10 cellular contexts compared by ENCODE assay signal in genomic region chr11:119015054-119015611, GRCh38. TPM values are rescaled to one million over a fixed set of nuclear protein-coding genes. Genes with fewer than 3 reads are reported as not detected.
DNase-seq lines count a peak whose midpoint lies in the region; ATAC-seq and TF ChIP-seq lines count a peak whose summit lies in the region.
"Had no signal": no experiment of that assay in that cellular context is flagged by ENCODE, and none has a peak within 500 bp of the region (broad histone marks: within the 10 kb centered on the region; RNA-seq: fewer than 3 reads in every experiment).

No MANE protein-coding gene starts in this region.

- H3K27ac Mint-ChIP-seq in activated naive CD4-positive, alpha-beta T cell treated with anti-CD3 and anti-CD28 coated beads, Interleukin-2, amount 10 ng/mL, durations not matched to agents 7 days and 5 days, result peak overlapping the region; percentile 5
- H3K27ac Mint-ChIP-seq in T-cell (peak overlapping the region; percentile 17 to 32), endodermal cell (peak overlapping the region; percentile 15)
- peak overlapping the region; percentile 99 for H3K27ac Mint-ChIP-seq in stimulated activated naive CD8-positive, alpha-beta T cell treated with anti-CD3 and anti-CD28 coated beads, Interleukin-15, Interleukin-2, amounts not matched to agents 100 ng/mL and 50 ng/mL, for 24 hours

- H3K36me3 ChIP-seq in endodermal cell (ENCODE audit: control insufficient read depth, insufficient read depth, low read length), result peaks cover 73% of the 10 kb centered on the region
- peaks cover 0 to 62% (median 7%) of the 10 kb centered on the region in 3 donors for H3K36me3 ChIP-seq in Peyer's patch

- H3K4me3 ChIP-seq in endodermal cell (ENCODE audit: low read length) (no peak overlapping the region), Peyer's patch (no peak overlapping the region)

- TF ChIP-seq CTCF in endodermal cell (conservative IDR thresholded peaks at IDR 0.05), result no peak
- TF ChIP-seq CTCF in Peyer's patch (IDR thresholded peaks at IDR 0.05), result no peak

- WGBS in endodermal cell (ENCODE audit: insufficient coverage in 1 of 2, insufficient read length in 1 of 2), 2 experiments, result 81 to 82% methylated on average over 7 to 8 of the region's 8 CpGs

- no peaks in the 10 kb centered on the region for H3K27me3 ChIP-seq in endodermal cell (ENCODE audit: control insufficient read depth, insufficient read depth, low read length, poor library complexity, severe bottlenecking)
- no peaks in the 10 kb centered on the region for H3K27me3 ChIP-seq in Peyer's patch

- POLR2A ChIA-PET in T-cell (lab: Charles Lee), result interaction anchor here (0.6 to 0.9 kb wide), 3 partner anchors 52 to 100 kb away, joined by 3 read pairs; partner anchors contain the start of gene VPS11 (in 1 of the 2)

- H3K9me3 ChIP-seq in endodermal cell (ENCODE audit: control insufficient read depth, low read length) (no peaks in the 10 kb centered on the region), Peyer's patch (no peaks in the 10 kb centered on the region)

- no peaks in the 10 kb centered on the region for H3K27me3 Mint-ChIP-seq in activated naive CD4-positive, alpha-beta T cell treated with anti-CD3 and anti-CD28 coated beads, Interleukin-2, amount 10 ng/mL, durations not matched to agents 7 days and 5 days
- H3K27me3 Mint-ChIP-seq in T-cell, result no peaks in the 10 kb centered on the region
- no peaks in the 10 kb centered on the region for H3K27me3 Mint-ChIP-seq in endodermal cell (ENCODE audit: insufficient read depth)
- no peaks in the 10 kb centered on the region for H3K27me3 Mint-ChIP-seq in stimulated activated naive CD8-positive, alpha-beta T cell treated with anti-CD3 and anti-CD28 coated beads, Interleukin-15, Interleukin-2, amounts not matched to agents 100 ng/mL and 50 ng/mL, for 24 hours

- peaks cover 73% of the 10 kb centered on the region for H3K36me3 Mint-ChIP-seq in activated naive CD4-positive, alpha-beta T cell treated with anti-CD3 and anti-CD28 coated beads, Interleukin-2, amount 10 ng/mL, durations not matched to agents 7 days and 5 days
- H3K36me3 Mint-ChIP-seq in T-cell, result peaks cover 36% of the 10 kb centered on the region
- H3K36me3 Mint-ChIP-seq in endodermal cell (ENCODE audit: low read depth), result peaks cover 65% of the 10 kb centered on the region
- peaks cover 71% of the 10 kb centered on the region for H3K36me3 Mint-ChIP-seq in stimulated activated naive CD8-positive, alpha-beta T cell treated with anti-CD3 and anti-CD28 coated beads, Interleukin-15, Interleukin-2, amounts not matched to agents 100 ng/mL and 50 ng/mL, for 24 hours (ENCODE audit: low read depth)

- CTCF ChIA-PET in activated naive CD4-positive, alpha-beta T cell treated with anti-CD3 and anti-CD28 coated beads, Interleukin-2, amount 10 ng/mL, durations not matched to agents 7 days and 5 days (lab: Charles Lee), result interaction anchor here (1.0 to 1.5 kb wide), 3 partner anchors 15 to 58 kb away, joined by 3 to 5 read pairs (median 3); partner anchors contain the start of gene SLC37A4
- CTCF ChIA-PET in T-cell (lab: Charles Lee), result interaction anchor here (0.7 to 1.6 kb wide), 4 partner anchors 15 to 18 kb away, joined by 3 to 9 read pairs (median 6); partner anchors contain the start of gene CENATAC (in 1 of the 2)

- DNase-seq in activated naive CD4-positive, alpha-beta T cell treated with anti-CD3 and anti-CD28 coated beads, Interleukin-2, amount 10 ng/mL, durations not matched to agents 7 days and 5 days, result no peak
- DNase-seq in activated naive CD4-positive, alpha-beta T cell treated with anti-CD3 and anti-CD28 coated beads, Interleukin-2, amount 50 U/mL, for 16 hours, result no peak
- no peak for DNase-seq in T-cell
- peak; percentile 48 for DNase-seq in endodermal cell
- DNase-seq in Peyer's patch, result no peak
- DNase-seq: AML-193, amniotic stem cell had no signal

- H3K27ac ChIP-seq in endodermal cell (ENCODE audit: low read depth, low read length) (no peak overlapping the region), Peyer's patch (no peak overlapping the region)

- no peak overlapping the region for H3K4me3 Mint-ChIP-seq in activated naive CD4-positive, alpha-beta T cell treated with anti-CD3 and anti-CD28 coated beads, Interleukin-2, amount 10 ng/mL, durations not matched to agents 7 days and 5 days
- peak overlapping the region in 2 of 3 donors; percentile 2 to 11 for H3K4me3 Mint-ChIP-seq in T-cell
- no peak overlapping the region for H3K4me3 Mint-ChIP-seq in endodermal cell
- peak overlapping the region; percentile 90 for H3K4me3 Mint-ChIP-seq in stimulated activated naive CD8-positive, alpha-beta T cell treated with anti-CD3 and anti-CD28 coated beads, Interleukin-15, Interleukin-2, amounts not matched to agents 100 ng/mL and 50 ng/mL, for 24 hours

- H3K9me3 Mint-ChIP-seq in activated naive CD4-positive, alpha-beta T cell treated with anti-CD3 and anti-CD28 coated beads, Interleukin-2, amount 10 ng/mL, durations not matched to agents 7 days and 5 days, result no peaks in the 10 kb centered on the region
- H3K9me3 Mint-ChIP-seq in T-cell (no peaks in the 10 kb centered on the region), endodermal cell (no peaks in the 10 kb centered on the region)
- no peaks in the 10 kb centered on the region for H3K9me3 Mint-ChIP-seq in stimulated activated naive CD8-positive, alpha-beta T cell treated with anti-CD3 and anti-CD28 coated beads, Interleukin-15, Interleukin-2, amounts not matched to agents 100 ng/mL and 50 ng/mL, for 24 hours

- ATAC-seq in T-cell (replicated peaks in 1 of 4), result no peak
- no peak for ATAC-seq in HG03039 (IDR thresholded peaks at IDR 0.05; ENCODE audit: unreplicated experiment)
- ATAC-seq in HG03095 (IDR thresholded peaks at IDR 0.05; ENCODE audit: unreplicated experiment), result no peak

- peaks cover 6% of the 10 kb centered on the region for H3K4me1 ChIP-seq in endodermal cell (ENCODE audit: control insufficient read depth, insufficient read depth, low read length)
- peaks cover 0 to 30% (median 13%) of the 10 kb centered on the region in 4 donors for H3K4me1 ChIP-seq in Peyer's patch

- TF ChIP-seq POLR2A in Peyer's patch (IDR thresholded peaks at IDR 0.05), result no peak

- no peak overlapping the region for H3K9ac ChIP-seq in endodermal cell (ENCODE audit: extremely low read depth, low read length, poor library complexity, severe bottlenecking)

- H3K4me1 Mint-ChIP-seq in activated naive CD4-positive, alpha-beta T cell treated with anti-CD3 and anti-CD28 coated beads, Interleukin-2, amount 10 ng/mL, durations not matched to agents 7 days and 5 days, result peaks cover 48% of the 10 kb centered on the region
- H3K4me1 Mint-ChIP-seq in T-cell (peaks cover 34 to 48% (median 44%) of the 10 kb centered on the region in 3 donors), endodermal cell (peaks cover 10% of the 10 kb centered on the region)
- peaks cover 43% of the 10 kb centered on the region for H3K4me1 Mint-ChIP-seq in stimulated activated naive CD8-positive, alpha-beta T cell treated with anti-CD3 and anti-CD28 coated beads, Interleukin-15, Interleukin-2, amounts not matched to agents 100 ng/mL and 50 ng/mL, for 24 hours (ENCODE audit: low read depth)

RNA-seq across cellular contexts. Expression of gene RPS25, which starts 3.0 kb away (rescaled TPM):
- 1,000 to 10,000 TPM; 1,733 to 2,728 (median 2,161) TPM for total RNA-seq in T-cell
- 1,000 to 10,000 TPM; 1,289 to 1,299 TPM for total RNA-seq in endodermal cell
- 1,099 TPM for polyA plus RNA-seq in endodermal cell (2013, experiment 1 of 2)
- polyA plus RNA-seq in endodermal cell (2013, experiment 2 of 2), result 1,071 TPM
- 1,000 to 10,000 TPM in 1 of 4 donors, 100 to 1,000 TPM in 3; 369 to 1,310 (median 750) TPM for total RNA-seq in Peyer's patch

RNA-seq across cellular contexts. Expression of gene TRAPPC4, which starts 3.4 kb away (rescaled TPM):
- total RNA-seq in T-cell (10 to 100 TPM; 65.0 to 78.5 (median 74.3) TPM), endodermal cell (10 to 100 TPM; 60.0 to 66.8 TPM), Peyer's patch (100 to 1,000 TPM in 1 of 4 donors, 10 to 100 TPM in 3; 52.8 to 104 (median 77.8) TPM)
- 78.9 TPM for polyA plus RNA-seq in endodermal cell (2013, experiment 1 of 2)
- polyA plus RNA-seq in endodermal cell (2013, experiment 2 of 2), result 77.1 TPM

RNA-seq across cellular contexts. Expression of gene SLC37A4, which starts 15.5 kb away (rescaled TPM):
- total RNA-seq in T-cell (10 to 100 TPM in 4 of 5 donors, 1 to 10 TPM in 1; 8.9 to 18.0 (median 15.4) TPM), endodermal cell (10 to 100 TPM; 63.6 to 75.3 TPM), Peyer's patch (100 to 1,000 TPM in 3 of 4 donors, 10 to 100 TPM in 1; 18.2 to 253 (median 209) TPM)
- 53.1 TPM for polyA plus RNA-seq in endodermal cell (2013, experiment 1 of 2)
- polyA plus RNA-seq in endodermal cell (2013, experiment 2 of 2), result 48.1 TPM

RNA-seq across cellular contexts. Expression of gene CENATAC, which starts 17.2 kb away (rescaled TPM):
- total RNA-seq in T-cell, result 100 to 1,000 TPM; 104 to 121 (median 118) TPM
- 10 to 100 TPM; 38.7 to 43.3 TPM for total RNA-seq in endodermal cell
- 17.1 TPM for polyA plus RNA-seq in endodermal cell (2013, experiment 1 of 2)
- 18.8 TPM for polyA plus RNA-seq in endodermal cell (2013, experiment 2 of 2)
- 100 to 1,000 TPM in 3 of 4 donors, 10 to 100 TPM in 1; 66.4 to 192 (median 105) TPM for total RNA-seq in Peyer's patch

RNA-seq across cellular contexts. Expression of gene HYOU1, which starts 41.9 kb away (rescaled TPM):
- total RNA-seq in T-cell (100 to 1,000 TPM in 4 of 5 donors, 10 to 100 TPM in 1; 91.2 to 113 (median 112) TPM), endodermal cell (100 to 1,000 TPM; 277 to 315 TPM), Peyer's patch (10 to 100 TPM; 65.2 to 97.7 (median 66.9) TPM)
- 144 TPM for polyA plus RNA-seq in endodermal cell (2013, experiment 1 of 2)
- 161 TPM for polyA plus RNA-seq in endodermal cell (2013, experiment 2 of 2)

Comparison
In these comparisons a context has a peak if more than half of its experiments do, and no peak if none do; other contexts are left out.
1. H3K27ac Mint-ChIP-seq: peak in every context shown above with its lines; median percentile 99 in stimulated activated naive CD8-positive, alpha-beta T cell treated with anti-CD3 and anti-CD28 coated beads, Interleukin-15, Interleukin-2, amounts not matched to agents 100 ng/mL and 50 ng/mL, for 24 hours; 24 in T-cell; 15 in endodermal cell; 5 in activated naive CD4-positive, alpha-beta T cell treated with anti-CD3 and anti-CD28 coated beads, Interleukin-2, amount 10 ng/mL, durations not matched to agents 7 days and 5 days.
2. H3K4me3 Mint-ChIP-seq: peak in T-cell (2 of 3) and stimulated activated naive CD8-positive, alpha-beta T cell treated with anti-CD3 and anti-CD28 coated beads, Interleukin-15, Interleukin-2, amounts not matched to agents 100 ng/mL and 50 ng/mL, for 24 hours (single experiment); none in activated naive CD4-positive, alpha-beta T cell treated with anti-CD3 and anti-CD28 coated beads, Interleukin-2, amount 10 ng/mL, durations not matched to agents 7 days and 5 days (single experiment) and endodermal cell (single experiment).